14 cellular contexts compared by ENCODE assay signal in genomic region chr11:12696911-12697581, GRCh38. TPM values are rescaled to one million over a fixed set of nuclear protein-coding genes. Genes with fewer than 3 reads are reported as not detected.
A peak's percentile ranks its signal among the peaks of the same experiment; 100 is the strongest.
DNase-seq lines count a peak whose midpoint lies in the region; ATAC-seq and TF ChIP-seq lines count a peak whose summit lies in the region.
"Had no signal": no experiment of that assay in that cellular context is flagged by ENCODE, and none has a peak within 500 bp of the region (broad histone marks: within the 10 kb centered on the region; RNA-seq: fewer than 3 reads in every experiment).

No MANE protein-coding gene starts in this region.

- intact Hi-C loops in breast epithelium (cut with DNase I; ENCODE audit: low total_unique reads): no loop called here

- ATAC-seq in GM18505 (IDR thresholded peaks at IDR 0.05; ENCODE audit: unreplicated experiment): no peak
- no peak for ATAC-seq in HG03342 (IDR thresholded peaks at IDR 0.05; ENCODE audit: unreplicated experiment)
- ATAC-seq: left ventricle myocardium superior had no signal

- H3K27ac Mint-ChIP-seq in nephron: peak overlapping the region; percentile 97 to 100 (median 98)
- H3K27ac Mint-ChIP-seq: CD4-positive, alpha-beta T cell had no signal

- H3K9me3 Mint-ChIP-seq in nephron: no peaks in the 10 kb centered on the region
- H3K9me3 Mint-ChIP-seq: CD4-positive, alpha-beta T cell had no signal

- H3K27me3 ChIP-seq in breast epithelium: no peaks in the 10 kb centered on the region

- no peak overlapping the region for H3K4me3 ChIP-seq in breast epithelium

- peaks cover 0 to 26% of the 10 kb centered on the region in 2 donors for H3K4me1 ChIP-seq in breast epithelium

- peak overlapping the region in 1 of 3 experiments; percentile 14 for H3K4me3 Mint-ChIP-seq in nephron
- H3K4me3 Mint-ChIP-seq: CD4-positive, alpha-beta T cell had no signal

- H3K9me3 ChIP-seq in breast epithelium: no peaks in the 10 kb centered on the region

- TF ChIP-seq CTCF in breast epithelium (IDR thresholded peaks at IDR 0.05) (no peak), nephron (IDR thresholded peaks at IDR 0.05; ENCODE audit: unreplicated experiment in 3 of 3) (no peak)

- no peaks in the 10 kb centered on the region for H3K36me3 ChIP-seq in breast epithelium

- TF ChIP-seq POLR2A in breast epithelium (IDR thresholded peaks at IDR 0.05) (no peak), GM18505 (IDR thresholded peaks at IDR 0.05; ENCODE audit: borderline replicate concordance, extremely low read depth, insufficient read depth, insufficient read length) (no peak)

- no peaks in the 10 kb centered on the region for H3K36me3 Mint-ChIP-seq in nephron (ENCODE audit: low read depth)

- peaks cover 88% of the 10 kb centered on the region for H3K4me1 Mint-ChIP-seq in nephron

- H3K27me3 Mint-ChIP-seq in nephron (ENCODE audit: low read depth): no peaks in the 10 kb centered on the region

- DNase-seq in DMS53 treated with DMSO at 0.1 percent for 48 hours (lab: John Stamatoyannopoulos, UW; ENCODE audit: unreplicated experiment) (peak; percentile 41), NCI-H146 (lab: John Stamatoyannopoulos, UW) (peak; percentile 75), breast epithelium (ENCODE audit: low spot score in 2 of 2) (no peak), AG08395 (ENCODE audit: low spot score) (no peak), NCI-H1048 (lab: John Stamatoyannopoulos, UW) (no peak)
- DNase-seq: activated CD4-positive, alpha-beta T cell treated with anti-CD3 and anti-CD28 coated beads, Interleukin-2, amount 50 U/mL, for 48 hours; activated naive CD4-positive, alpha-beta T cell treated with anti-CD3 and anti-CD28 coated beads, Interleukin-2, amount 50 U/mL, for 16 hours; CD4-positive, alpha-beta T cell; left ventricle myocardium superior; nucleus accumbens had no signal

- H3K27ac ChIP-seq in breast epithelium: peak overlapping the region; percentile 95 to 96
- H3K27ac ChIP-seq: HL-60 had no signal

RNA-seq across cellular contexts. Expression of gene TEAD1, which starts 22.8 kb away (rescaled TPM):
- total RNA-seq in breast epithelium: 100 to 1,000 TPM in 1 of 3 donors, 10 to 100 TPM in 2; 67.8 to 110 (median 80.1) TPM

Comparison
In these comparisons a context has a peak if more than half of its experiments do, and no peak if none do; other contexts are left out.
1. DNase-seq: peak in DMS53 treated with DMSO at 0.1 percent for 48 hours (single experiment) and NCI-H146 (single experiment); none in breast epithelium (0 of 2), AG08395 (single experiment) and NCI-H1048 (single experiment).